ENCODE assay signal across 14 cellular contexts in genomic region chr5:75472973-75473372, GRCh38. TPM values are rescaled to one million over a fixed set of nuclear protein-coding genes. Genes with fewer than 3 reads are reported as not detected.
DNase-seq lines count a peak whose midpoint lies in the region; ATAC-seq, FAIRE-seq and TF ChIP-seq lines count a peak whose summit lies in the region.
"Had no signal": no experiment of that assay in that cellular context is flagged by ENCODE, and none has a peak within 500 bp of the region (broad histone marks: within the 10 kb centered on the region; RNA-seq: fewer than 3 reads in every experiment).

No MANE protein-coding gene starts in this region.

- peak overlapping the region; percentile 46 for H3K27ac Mint-ChIP-seq in Caco-2 (ENCODE audit: unreplicated experiment)
- H3K27ac Mint-ChIP-seq in WTC11: no peak overlapping the region
- H3K27ac Mint-ChIP-seq: CD8-positive, alpha-beta T cell; GM23338 had no signal

- H3K36me3 ChIP-seq in Caco-2 (ENCODE audit: control insufficient read depth, insufficient read depth, low read length) (no peaks in the 10 kb centered on the region), small intestine (ENCODE audit: control insufficient read depth in 2 of 2, insufficient read depth in 2 of 2, low read length in 2 of 2) (peaks cover 0 to 1% of the 10 kb centered on the region in 2 donors), smooth muscle cell (ENCODE audit: low read depth) (peaks cover 5% of the 10 kb centered on the region)
- H3K36me3 ChIP-seq: HAP-1 had no signal

- H3K36me3 Mint-ChIP-seq in Caco-2 (ENCODE audit: insufficient read depth, unreplicated experiment): peaks cover 6% of the 10 kb centered on the region
- peaks cover 7% of the 10 kb centered on the region for H3K36me3 Mint-ChIP-seq in WTC11

- H2AFZ ChIP-seq in smooth muscle cell (ENCODE audit: low read depth): no peak overlapping the region
- H2AFZ ChIP-seq: GM23338 had no signal

- H3K4me1 Mint-ChIP-seq in Caco-2 (ENCODE audit: low read depth, unreplicated experiment): peaks cover 41% of the 10 kb centered on the region
- H3K4me1 Mint-ChIP-seq in WTC11: peaks cover 45% of the 10 kb centered on the region

- H3K4me2 ChIP-seq in smooth muscle cell: no peak overlapping the region
- H3K4me2 ChIP-seq: GM23338 had no signal

- H3K27ac ChIP-seq in small intestine (ENCODE audit: low read depth in 1 of 2, low read length in 1 of 2) (no peak overlapping the region), smooth muscle cell (ENCODE audit: low read depth) (no peak overlapping the region)

- H3K79me2 ChIP-seq in smooth muscle cell (ENCODE audit: low read depth): peaks cover 58% of the 10 kb centered on the region

- H3K27me3 Mint-ChIP-seq in Caco-2 (ENCODE audit: insufficient read depth, unreplicated experiment) (no peaks in the 10 kb centered on the region), WTC11 (ENCODE audit: low read depth) (no peaks in the 10 kb centered on the region)

- BruUV-seq in Caco-2 (replicated peaks; lab: Mats Ljungman, UMichigan): no TSS peak

- no peaks in the 10 kb centered on the region for H3F3A ChIP-seq in smooth muscle cell (ENCODE audit: low read depth)

- H3K9ac ChIP-seq in smooth muscle cell (ENCODE audit: low read depth): no peak overlapping the region

- FAIRE-seq in small intestine (lab: Jason Lieb, UNC): no peak
- FAIRE-seq: A204.1, GM12878 had no signal

- 94 to 100% (median 98%) methylated on average over 1 of the region's 1 CpG for WGBS in small intestine, 3 donors
- WGBS in smooth muscle cell (ENCODE audit: low lambda C conversion rate): 100% methylated on average over 1 of the region's 1 CpG

- H3K9me3 Mint-ChIP-seq in Caco-2 (ENCODE audit: unreplicated experiment) (peaks cover 25% of the 10 kb centered on the region), WTC11 (peaks cover 25% of the 10 kb centered on the region)

- H3K27me3 ChIP-seq in Caco-2 (replicated peaks; ENCODE audit: control insufficient read depth, insufficient read depth, low read length): no peaks in the 10 kb centered on the region
- H3K27me3 ChIP-seq in small intestine (ENCODE audit: control insufficient read depth in 2 of 2, insufficient read depth in 2 of 2, low read length in 2 of 2): no peaks in the 10 kb centered on the region
- no peaks in the 10 kb centered on the region for H3K27me3 ChIP-seq in smooth muscle cell (ENCODE audit: low read depth)

- H3K4me3 Mint-ChIP-seq in Caco-2 (ENCODE audit: unreplicated experiment) (peak overlapping the region; percentile 54), WTC11 (no peak overlapping the region)
- H3K4me3 Mint-ChIP-seq: CD14-positive monocyte; CD8-positive, alpha-beta T cell; GM23338 had no signal

- CTCF ChIA-PET in Caco-2 (lab: Charles Lee): no interaction called here
- CTCF ChIA-PET in WTC11 (lab: Charles Lee): no interaction called here

- ATAC-seq in WTC11 (no peak), left colon (peak; percentile 68), HG02885 (IDR thresholded peaks at IDR 0.05; ENCODE audit: poor library complexity, unreplicated experiment) (no peak), HG03354 (IDR thresholded peaks at IDR 0.05; ENCODE audit: poor library complexity, severe bottlenecking, unreplicated experiment) (no peak)
- ATAC-seq: CD8-positive, alpha-beta T cell; GM23338 had no signal

- TF ChIP-seq CTCF in Caco-2 (IDR thresholded peaks at IDR 0.05; ENCODE audit: insufficient read depth in 1 of 2, low read depth in 1 of 2, low read length in 1 of 2, severe bottlenecking in 1 of 2, unreplicated experiment in 1 of 2) (no peak), WTC11 (IDR thresholded peaks at IDR 0.05) (no peak), smooth muscle cell (IDR thresholded peaks at IDR 0.05; ENCODE audit: borderline replicate concordance, insufficient read depth, poor library complexity, severe bottlenecking) (no peak)

- H4K20me1 ChIP-seq in smooth muscle cell (ENCODE audit: low read depth): peaks cover 46% of the 10 kb centered on the region

- H3K9me3 ChIP-seq in Caco-2 (peaks cover 12% of the 10 kb centered on the region; the same call in 1 of the 2 replicates), small intestine (ENCODE audit: control insufficient read depth, low read depth) (no peaks in the 10 kb centered on the region), smooth muscle cell (replicated peaks; ENCODE audit: low read depth) (no peaks in the 10 kb centered on the region)

- POLR2A ChIA-PET in Caco-2 (lab: Charles Lee) (no interaction called here), WTC11 (lab: Charles Lee) (no interaction called here)

- DNase-seq in Caco-2: no peak
- no peak for DNase-seq in WTC11 (ENCODE audit: low spot score)
- DNase-seq in left colon: no peak
- peak; percentile 66 for DNase-seq in small intestine
- no peak for DNase-seq in smooth muscle cell (lab: John Stamatoyannopoulos, UW; ENCODE audit: unreplicated experiment)
- DNase-seq: CD8-positive, alpha-beta T cell; COR-L47 had no signal

- H3K4me3 ChIP-seq in Caco-2 (ENCODE audit: low read depth, low read length) (no peak overlapping the region), small intestine (ENCODE audit: low read depth in 1 of 2, low read length in 2 of 2) (no peak overlapping the region), smooth muscle cell (no peak overlapping the region)
- H3K4me3 ChIP-seq: GM12878, GM23338, HAP-1 had no signal

- H3K4me1 ChIP-seq in Caco-2 (peaks cover 41% of the 10 kb centered on the region), small intestine (ENCODE audit: control insufficient read depth in 2 of 2, insufficient read depth in 1 of 2, low read depth in 1 of 2, low read length in 1 of 2) (peaks cover 2 to 3% of the 10 kb centered on the region in 2 donors), smooth muscle cell (ENCODE audit: low read depth) (no peaks in the 10 kb centered on the region)

- intact Hi-C loops in Caco-2 (cut with micrococcal nuclease; ENCODE audit: unreplicated experiment): no loop called here
- intact Hi-C loops in left colon (cut with DNase I, micrococcal nuclease): no loop called here

TF ChIP-seq in WTC11, 78 proteins besides CTCF, POLR2A, EP300 and RAD21:
- TF ChIP-seq ZNF121 (CRISPR knock-in tag; IDR thresholded peaks at IDR 0.05) (peak; percentile 76), MYBL2 (CRISPR knock-in tag; IDR thresholded peaks at IDR 0.05) (no peak), ZNF671 (CRISPR knock-in tag; IDR thresholded peaks at IDR 0.05) (no peak), SMAD4 (CRISPR knock-in tag; IDR thresholded peaks at IDR 0.05) (no peak), OVOL2 (CRISPR knock-in tag; IDR thresholded peaks at IDR 0.05; ENCODE audit: borderline replicate concordance) (no peak), ZNF425 (CRISPR knock-in tag; conservative IDR thresholded peaks at IDR 0.05) (no peak), ZNF317 (CRISPR knock-in tag; IDR thresholded peaks at IDR 0.05; ENCODE audit: borderline replicate concordance, low read depth) (no peak)
TF ChIP-seq in WTC11: peak in this region for 1.

RNA-seq across cellular contexts. Expression of gene CERT1, which starts 38.5 kb away (rescaled TPM):
- total RNA-seq in Caco-2 (2022): 42.7 and 44.3 TPM in 2 replicates
- total RNA-seq in WTC11 (2021): 48.5 to 50.8 TPM (median 49.0 TPM) in 3 replicates
- total RNA-seq in left colon: 10 to 100 TPM; 35.9 to 41.2 TPM
- 10 to 100 TPM; 15.1 to 24.4 (median 20.0) TPM for polyA plus RNA-seq in small intestine
- total RNA-seq in smooth muscle cell: 31.0 and 35.4 TPM in 2 replicates
- 9.1 and 16.8 TPM in 2 replicates for polyA plus RNA-seq in smooth muscle cell

RNA-seq across cellular contexts. Expression of gene POLK, which starts 38.7 kb away (rescaled TPM):
- total RNA-seq in Caco-2 (2022) (7.5 and 11.1 TPM in 2 replicates), WTC11 (2021) (7.1 to 9.9 TPM (median 8.2 TPM) in 3 replicates), left colon (10 to 100 TPM; 13.8 to 16.3 TPM), smooth muscle cell (31.6 and 36.5 TPM in 2 replicates)
- polyA plus RNA-seq in small intestine (1 to 10 TPM; 3.2 to 5.4 (median 3.8) TPM), smooth muscle cell (12.8 and 15.0 TPM in 2 replicates)
